ENCODE assay signal across 8 cellular contexts in genomic region chr5:108727154-108727638, GRCh38. TPM values are rescaled to one million over a fixed set of nuclear protein-coding genes. Genes with fewer than 3 reads are reported as not detected.
A peak's percentile ranks its signal among the peaks of the same experiment; 100 is the strongest.
DNase-seq lines count a peak whose midpoint lies in the region; TF ChIP-seq lines count a peak whose summit lies in the region.

No MANE protein-coding gene starts in this region.

- DNase-seq in NCI-H510A treated with DMSO at 0.1 percent for 48 hours (lab: John Stamatoyannopoulos, UW) (peak; percentile 49), NCI-H510A (lab: John Stamatoyannopoulos, UW) (no peak), NCI-H446 treated with DMSO at 0.1 percent for 48 hours (lab: John Stamatoyannopoulos, UW) (peak; percentile 42), cardiac fibroblast (ENCODE audit: low read depth in 2 of 2) (peak in 1 of 2 donors; percentile 36), left kidney (ENCODE audit: low read depth, low spot score) (peak; percentile 73), activated gamma-delta T cell (lab: John Stamatoyannopoulos, UW) (no peak)
- DNase-seq in activated CD4-positive, CD25-positive, alpha-beta regulatory T cell treated with anti-CD3 and anti-CD28 coated beads, Interleukin-2, amount 50 U/mL, for 72 hours: no peak

- peak overlapping the region; percentile 38 for H3K27ac ChIP-seq in temporal lobe (ENCODE audit: low read depth, low read length)

- H3K4me3 ChIP-seq in cardiac fibroblast (replicated peaks in 1 of 2; ENCODE audit: low read depth in 2 of 2, low read length in 2 of 2): peak overlapping the region; percentile 72 to 75

- TF ChIP-seq CTCF in cardiac fibroblast (IDR thresholded peaks at IDR 0.05; ENCODE audit: low read depth, low read length): no peak

RNA-seq across cellular contexts. Expression of gene FER, which starts 20.5 kb away (rescaled TPM):
- 63.7 TPM for total RNA-seq in temporal lobe

Comparison
In these comparisons a context has a peak if more than half of its experiments do, and no peak if none do; other contexts are left out.
1. DNase-seq: peak in NCI-H510A treated with DMSO at 0.1 percent for 48 hours (single experiment), NCI-H446 treated with DMSO at 0.1 percent for 48 hours (single experiment) and left kidney (single experiment); none in NCI-H510A (single experiment), activated gamma-delta T cell (single experiment) and activated CD4-positive, CD25-positive, alpha-beta regulatory T cell treated with anti-CD3 and anti-CD28 coated beads, Interleukin-2, amount 50 U/mL, for 72 hours (single experiment).